12 cellular contexts compared by ENCODE assay signal in genomic region chr11:103875855-103876510, GRCh38.
DNase-seq lines count a peak whose midpoint lies in the region; ATAC-seq and TF ChIP-seq lines count a peak whose summit lies in the region.
"Had no signal": no experiment of that assay in that cellular context is flagged by ENCODE, and none has a peak within 500 bp of the region (broad histone marks: within the 10 kb centered on the region; RNA-seq: fewer than 3 reads in every experiment).

No MANE protein-coding gene starts in this region.

- ATAC-seq in GM19351 (IDR thresholded peaks at IDR 0.05; ENCODE audit: unreplicated experiment) (peak; percentile 89), HG02798 (IDR thresholded peaks at IDR 0.05; ENCODE audit: poor library complexity, unreplicated experiment) (peak; percentile 92), HG03469 (IDR thresholded peaks at IDR 0.05; ENCODE audit: unreplicated experiment) (peak; percentile 89)
- ATAC-seq: right cardiac atrium had no signal

- DNase-seq in GM12865 (ENCODE audit: low read depth) (peak; percentile 61), 8988T (no peak), mucosa of gallbladder (ENCODE audit: low spot score) (no peak), NK-92 (lab: John Stamatoyannopoulos, UW; ENCODE audit: unreplicated experiment) (no peak), T-helper 1 cell (no peak)
- DNase-seq: adrenal gland, mesendoderm, right cardiac atrium, Right ventricle myocardium superior had no signal

- no peak for TF ChIP-seq CTCF in GM12865 (IDR thresholded peaks at IDR 0.05; ENCODE audit: insufficient read depth, low read depth, low read length, missing control alignments)

- H3K4me3 ChIP-seq in GM12865 (ENCODE audit: low read depth, low read length) = no peak overlapping the region
- H3K4me3 ChIP-seq: adrenal gland had no signal
